In the genomic region with DNA sequence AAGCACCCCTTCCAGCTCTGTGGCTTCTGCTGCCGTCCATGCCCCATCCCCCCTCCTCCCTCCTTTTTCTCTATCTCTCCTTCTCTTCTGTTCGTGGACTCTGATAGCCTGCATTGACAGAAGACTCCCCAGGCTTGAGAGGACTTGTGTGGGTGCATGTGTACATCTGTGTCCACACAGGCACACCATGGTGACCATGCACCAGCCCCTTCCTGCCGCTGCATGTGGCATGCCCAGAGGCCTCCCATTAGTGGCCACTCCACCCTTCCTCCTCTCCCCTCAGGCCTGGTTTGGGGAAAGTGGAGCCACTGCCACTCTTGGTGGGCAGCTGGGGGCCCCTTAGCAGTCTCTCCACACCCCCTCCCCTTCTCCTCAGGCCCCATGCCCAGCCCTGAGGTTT, we compare ENCODE assay signal across 25 cellular contexts.
"Had no signal": no experiment of that assay in that cellular context is flagged by ENCODE, and none has a peak within 500 bp of the region (broad histone marks: within the 10 kb centered on the region; RNA-seq: fewer than 3 reads in every experiment).

No MANE protein-coding gene starts in this region.

- H3K27ac ChIP-seq: breast epithelium, epithelial cell of prostate, left ventricle myocardium inferior, right atrium auricular region, suprapubic skin, tibial artery, WERI-Rb-1 had no signal

- H3K9me3 Mint-ChIP-seq: dendritic cell treated with granulocyte-macrophage colony-stimulating factor and Interleukin-4, amounts not matched to agents 40 ng/mL and 50 ng/mL, for 4 days had no signal

- DNase-seq: activated CD4-positive, alpha-beta memory T cell treated with anti-CD3 and anti-CD28 coated beads, Interleukin-2, amount 10 ng/mL, durations not matched to agents 7 days and 5 days; activated CD4-positive, alpha-beta T cell treated with anti-CD3 and anti-CD28 coated beads, Interleukin-2, amount 10 ng/mL, durations not matched to agents 24 days and 14 days; activated naive CD4-positive, alpha-beta T cell treated with anti-CD3 and anti-CD28 coated beads for 36 hours; activated naive CD8-positive, alpha-beta T cell treated with anti-CD3 and anti-CD28 coated beads for 36 hours; activated T-cell treated with anti-CD3 and anti-CD28 coated beads, Interleukin-2, amount 50 U/mL, for 48 hours; central memory CD4-positive, alpha-beta T cell; effector CD4-positive, alpha-beta T cell; left ventricle myocardium inferior; naive B cell; stimulated activated CD4-positive, alpha-beta T cell treated with anti-CD3 and anti-CD28 coated beads, Interleukin-1b, Interleukin-23, amount 100 ng/mL, for 48 hours; stimulated activated CD4-positive, alpha-beta T cell treated with anti-CD3 and anti-CD28 coated beads, Interleukin-4, amount 100 ng/mL, for 4 hours; stimulated activated CD8-positive, alpha-beta memory T cell treated with anti-CD3 and anti-CD28 coated beads, Interleukin-4, amount 100 ng/mL, for 48 hours; SW 1271; T-helper 9 cell; tibial artery; WERI-Rb-1 had no signal

- H3K27me3 Mint-ChIP-seq: activated naive CD8-positive, alpha-beta T cell treated with anti-CD3 and anti-CD28 coated beads for 36 hours had no signal

- H3K9me3 ChIP-seq: breast epithelium, right atrium auricular region, suprapubic skin, tibial artery had no signal

- H3K27me3 ChIP-seq: breast epithelium, right atrium auricular region, suprapubic skin, tibial artery had no signal

- ATAC-seq: activated CD4-positive, CD25-positive, alpha-beta regulatory T cell treated with anti-CD3 and anti-CD28 coated beads, Interleukin-2, amount 50 U/mL, for 24 hours; stimulated activated memory B cell treated with anti-CD40 and anti-IgM and Interleukin-4, amounts not matched to agents 10 μg/mL and 1 μg/mL and 100 μg/mL, for 72 hours had no signal

- H3K4me3 ChIP-seq: breast epithelium, left ventricle myocardium inferior, right atrium auricular region, smooth muscle cell, suprapubic skin, tibial artery had no signal

- H3K4me1 ChIP-seq: breast epithelium, left ventricle myocardium inferior, right atrium auricular region, suprapubic skin had no signal

- H3K27ac Mint-ChIP-seq: activated CD4-positive, alpha-beta memory T cell treated with anti-CD3 and anti-CD28 coated beads, Interleukin-2, amount 10 ng/mL, durations not matched to agents 7 days and 5 days; activated CD4-positive, alpha-beta T cell treated with anti-CD3 and anti-CD28 coated beads, Interleukin-2, amount 10 ng/mL, durations not matched to agents 24 days and 14 days; activated naive CD4-positive, alpha-beta T cell treated with anti-CD3 and anti-CD28 coated beads for 36 hours; activated naive CD8-positive, alpha-beta T cell treated with anti-CD3 and anti-CD28 coated beads for 36 hours; dendritic cell treated with granulocyte-macrophage colony-stimulating factor and Interleukin-4, amounts not matched to agents 40 ng/mL and 50 ng/mL, for 4 days; naive B cell; stimulated activated memory B cell treated with anti-CD40 and anti-IgM and Interleukin-4, amounts not matched to agents 10 μg/mL and 1 μg/mL and 100 μg/mL, for 72 hours; T-helper 1 cell treated with Interleukin-12 subunit alpha and Interleukin-12 subunit beta and Interleukin-4 antibody, amounts not matched to agents 30 μg/mL and 1 μg/mL, for 36 hours had no signal

- H3K36me3 ChIP-seq: breast epithelium, left ventricle myocardium inferior, right atrium auricular region, suprapubic skin, tibial artery, WERI-Rb-1 had no signal

- H3K4me3 Mint-ChIP-seq: activated CD4-positive, alpha-beta memory T cell treated with anti-CD3 and anti-CD28 coated beads, Interleukin-2, amount 10 ng/mL, durations not matched to agents 7 days and 5 days; activated CD4-positive, alpha-beta T cell treated with anti-CD3 and anti-CD28 coated beads, Interleukin-2, amount 10 ng/mL, durations not matched to agents 24 days and 14 days; activated naive CD4-positive, alpha-beta T cell treated with anti-CD3 and anti-CD28 coated beads for 36 hours; activated naive CD8-positive, alpha-beta T cell treated with anti-CD3 and anti-CD28 coated beads for 36 hours; dendritic cell treated with granulocyte-macrophage colony-stimulating factor and Interleukin-4, amounts not matched to agents 40 ng/mL and 50 ng/mL, for 4 days; naive B cell; stimulated activated memory B cell treated with anti-CD40 and anti-IgM and Interleukin-4, amounts not matched to agents 10 μg/mL and 1 μg/mL and 100 μg/mL, for 72 hours; T-helper 1 cell treated with Interleukin-12 subunit alpha and Interleukin-12 subunit beta and Interleukin-4 antibody, amounts not matched to agents 30 μg/mL and 1 μg/mL, for 36 hours had no signal
